Comparison of ENCODE assay signal across 37 cellular contexts in genomic region chr9:75990181-75990580, GRCh38.
"Had no signal": no experiment of that assay in that cellular context is flagged by ENCODE, and none has a peak within 500 bp of the region (broad histone marks: within the 10 kb centered on the region; RNA-seq: fewer than 3 reads in every experiment).

No MANE protein-coding gene starts in this region.

- H3K36me3 ChIP-seq: MG63 had no signal

- ATAC-seq: activated CD4-positive, alpha-beta T cell treated with anti-CD3 and anti-CD28 coated beads for 36 hours; activated CD4-positive, CD25-positive, alpha-beta regulatory T cell treated with anti-CD3 and anti-CD28 coated beads, Interleukin-2, amount 50 U/mL, for 24 hours; activated CD8-positive, alpha-beta memory T cell treated with anti-CD3 and anti-CD28 coated beads, Interleukin-2, amount 10 ng/mL, durations not matched to agents 7 days and 5 days; activated naive CD8-positive, alpha-beta T cell treated with anti-CD3 and anti-CD28 coated beads, Interleukin-2, amount 50 U/mL, for 24 hours; PC-3 had no signal

- H3K9me3 Mint-ChIP-seq: activated CD4-positive, alpha-beta memory T cell treated with anti-CD3 and anti-CD28 coated beads, Interleukin-2, amount 10 ng/mL, durations not matched to agents 7 days and 5 days; activated naive CD4-positive, alpha-beta T cell treated with anti-CD3 and anti-CD28 coated beads, Interleukin-2, amount 10 ng/mL, durations not matched to agents 7 days and 5 days; activated naive CD8-positive, alpha-beta T cell treated with anti-CD3 and anti-CD28 coated beads, Interleukin-2, amount 50 U/mL, for 24 hours; brain; T-helper 1 cell treated with Interleukin-12 subunit alpha and Interleukin-12 subunit beta and Interleukin-4 antibody, amounts not matched to agents 30 μg/mL and 1 μg/mL, for 36 hours; T-helper 2 cell treated with Interferon-gamma antibody and Interleukin-4, amounts not matched to agents 5 μg/mL and 100 μg/mL, for 36 hours had no signal

- H3K27me3 ChIP-seq: MG63, Peyer's patch, SJSA1 had no signal

- H3K4me1 Mint-ChIP-seq: activated CD4-positive, alpha-beta memory T cell treated with anti-CD3 and anti-CD28 coated beads, Interleukin-2, amount 10 ng/mL, durations not matched to agents 7 days and 5 days; activated naive CD4-positive, alpha-beta T cell treated with anti-CD3 and anti-CD28 coated beads, Interleukin-2, amount 10 ng/mL, durations not matched to agents 7 days and 5 days had no signal

- H3K4me3 Mint-ChIP-seq: activated CD4-positive, alpha-beta memory T cell treated with anti-CD3 and anti-CD28 coated beads, Interleukin-2, amount 10 ng/mL, durations not matched to agents 7 days and 5 days; activated CD4-positive, alpha-beta T cell treated with anti-CD3 and anti-CD28 coated beads for 36 hours; activated CD4-positive, alpha-beta T cell treated with anti-CD3 and anti-CD28 coated beads, Interleukin-2, amount 10 ng/mL, durations not matched to agents 7 days and 5 days; activated CD8-positive, alpha-beta memory T cell treated with anti-CD3 and anti-CD28 coated beads, Interleukin-2, amount 10 ng/mL, durations not matched to agents 7 days and 5 days; activated naive CD4-positive, alpha-beta T cell treated with anti-CD3 and anti-CD28 coated beads, Interleukin-2, amount 10 ng/mL, durations not matched to agents 7 days and 5 days; activated naive CD8-positive, alpha-beta T cell; activated naive CD8-positive, alpha-beta T cell treated with anti-CD3 and anti-CD28 coated beads, Interleukin-2, amount 50 U/mL, for 24 hours; brain; T-helper 1 cell treated with Interleukin-12 subunit alpha and Interleukin-12 subunit beta and Interleukin-4 antibody, amounts not matched to agents 30 μg/mL and 1 μg/mL, for 36 hours; T-helper 2 cell treated with Interferon-gamma antibody and Interleukin-4, amounts not matched to agents 5 μg/mL and 100 μg/mL, for 36 hours had no signal

- H3K27me3 Mint-ChIP-seq: activated CD4-positive, alpha-beta memory T cell treated with anti-CD3 and anti-CD28 coated beads, Interleukin-2, amount 10 ng/mL, durations not matched to agents 7 days and 5 days; activated CD4-positive, alpha-beta T cell treated with anti-CD3 and anti-CD28 coated beads for 36 hours; activated CD4-positive, alpha-beta T cell treated with anti-CD3 and anti-CD28 coated beads, Interleukin-2, amount 10 ng/mL, durations not matched to agents 7 days and 5 days; activated CD8-positive, alpha-beta memory T cell treated with anti-CD3 and anti-CD28 coated beads, Interleukin-2, amount 10 ng/mL, durations not matched to agents 7 days and 5 days; activated naive CD4-positive, alpha-beta T cell treated with anti-CD3 and anti-CD28 coated beads, Interleukin-2, amount 10 ng/mL, durations not matched to agents 7 days and 5 days; activated naive CD8-positive, alpha-beta T cell; activated naive CD8-positive, alpha-beta T cell treated with anti-CD3 and anti-CD28 coated beads, Interleukin-2, amount 50 U/mL, for 24 hours; brain had no signal

- H3K9ac ChIP-seq: SK-N-SH had no signal

- DNase-seq: activated CD4-positive, alpha-beta memory T cell treated with anti-CD3 and anti-CD28 coated beads, Interleukin-2, amount 10 ng/mL, durations not matched to agents 7 days and 5 days; activated CD4-positive, alpha-beta T cell treated with anti-CD3 and anti-CD28 coated beads for 36 hours; activated CD4-positive, alpha-beta T cell treated with anti-CD3 and anti-CD28 coated beads, Interleukin-2, amount 10 ng/mL, durations not matched to agents 7 days and 5 days; activated CD8-positive, alpha-beta memory T cell treated with anti-CD3 and anti-CD28 coated beads for 24 hours; activated CD8-positive, alpha-beta memory T cell treated with anti-CD3 and anti-CD28 coated beads, Interleukin-2, amount 10 ng/mL, durations not matched to agents 7 days and 5 days; activated CD8-positive, alpha-beta memory T cell treated with anti-CD3 and anti-CD28 coated beads, Interleukin-2, amount 50 U/mL, for 48 hours; activated effector memory CD4-positive, alpha-beta T cell treated with Interleukin-2 at 50 U/mL for 16 hours; activated naive CD4-positive, alpha-beta T cell treated with anti-CD3 and anti-CD28 coated beads, Interleukin-2, amount 10 ng/mL, durations not matched to agents 7 days and 5 days; activated naive CD8-positive, alpha-beta T cell treated with anti-CD3 and anti-CD28 coated beads, Interleukin-2, amount 50 U/mL, for 24 hours; activated T-cell treated with anti-CD3 and anti-CD28 coated beads, Interleukin-2, amount 50 U/mL, for 48 hours; anterior cingulate cortex; Kasumi-1; KG1; MG63; NCI-H1048; NCI-H1105 treated with DMSO at 0.1 percent for 48 hours; NCI-H1436; NCI-H1694; NCI-H1930; NCI-H2081 treated with DMSO at 0.1 percent for 48 hours; NCI-H345; NCI-H526; NCI-H748 treated with DMSO at 0.1 percent for 48 hours; NK-92 treated with Interleukin-12 subunit alpha and Interleukin-12 subunit beta, amount 100 ng/mL, for 24 hours; PC-3; Peyer's patch; RPMI8226; SHP77 treated with DMSO at 0.1 percent for 48 hours; SK-N-SH had no signal

- FAIRE-seq: bronchial epithelial cell, TTC549 had no signal

- H3K4me3 ChIP-seq: MG63, Peyer's patch, SJSA1 had no signal

- H3K4me2 ChIP-seq: SK-N-SH had no signal

- H3K27ac Mint-ChIP-seq: activated CD4-positive, alpha-beta memory T cell treated with anti-CD3 and anti-CD28 coated beads, Interleukin-2, amount 10 ng/mL, durations not matched to agents 7 days and 5 days; activated CD4-positive, alpha-beta T cell treated with anti-CD3 and anti-CD28 coated beads for 36 hours; activated CD4-positive, alpha-beta T cell treated with anti-CD3 and anti-CD28 coated beads, Interleukin-2, amount 10 ng/mL, durations not matched to agents 7 days and 5 days; activated CD8-positive, alpha-beta memory T cell treated with anti-CD3 and anti-CD28 coated beads, Interleukin-2, amount 10 ng/mL, durations not matched to agents 7 days and 5 days; activated naive CD4-positive, alpha-beta T cell treated with anti-CD3 and anti-CD28 coated beads, Interleukin-2, amount 10 ng/mL, durations not matched to agents 7 days and 5 days; activated naive CD8-positive, alpha-beta T cell; activated naive CD8-positive, alpha-beta T cell treated with anti-CD3 and anti-CD28 coated beads, Interleukin-2, amount 50 U/mL, for 24 hours; T-helper 1 cell treated with Interleukin-12 subunit alpha and Interleukin-12 subunit beta and Interleukin-4 antibody, amounts not matched to agents 30 μg/mL and 1 μg/mL, for 36 hours; T-helper 2 cell treated with Interferon-gamma antibody and Interleukin-4, amounts not matched to agents 5 μg/mL and 100 μg/mL, for 36 hours had no signal

- H3K9me3 ChIP-seq: MG63, Peyer's patch, SJSA1, SK-N-SH had no signal

- H3K27ac ChIP-seq: SJSA1 had no signal
